ENCODE assay signal across 1 cellular context in genomic region chr10:130986828-130987227, GRCh38.
TF ChIP-seq lines count a peak whose summit lies in the region.

No MANE protein-coding gene starts in this region.

TF ChIP-seq in HepG2, 621 proteins besides CTCF, POLR2A, EP300 and RAD21 (continued from another document):
- TF ChIP-seq E2F2 (CRISPR knock-in tag; IDR thresholded peaks at IDR 0.05; ENCODE audit: borderline replicate concordance), result no peak
- no peak for TF ChIP-seq ZNF20 (CRISPR knock-in tag; IDR thresholded peaks at IDR 0.05)
- TF ChIP-seq FOXO4 (CRISPR knock-in tag; conservative IDR thresholded peaks at IDR 0.05), result no peak
- TF ChIP-seq SMAD1 (CRISPR knock-in tag; IDR thresholded peaks at IDR 0.05; ENCODE audit: borderline replicate concordance, low read depth), result no peak
- TF ChIP-seq SOX5 (CRISPR knock-in tag; IDR thresholded peaks at IDR 0.05; ENCODE audit: borderline replicate concordance), result no peak
- TF ChIP-seq ATF2 (CRISPR knock-in tag; IDR thresholded peaks at IDR 0.05), result no peak
- no peak for TF ChIP-seq GZF1 (CRISPR knock-in tag; IDR thresholded peaks at IDR 0.05)
- no peak for TF ChIP-seq FOXC1 (CRISPR knock-in tag; IDR thresholded peaks at IDR 0.05; ENCODE audit: borderline replicate concordance)
- TF ChIP-seq ZNF720 (CRISPR knock-in tag; IDR thresholded peaks at IDR 0.05), result no peak
- TF ChIP-seq ZNF326 (CRISPR knock-in tag; IDR thresholded peaks at IDR 0.05; ENCODE audit: borderline replicate concordance), result no peak
- TF ChIP-seq MAFK (conservative IDR thresholded peaks at IDR 0.05 in 1 of 2, IDR thresholded peaks at IDR 0.05 in 1 of 2; ENCODE audit: low read length in 2 of 2), result 0 out of 4 replicates have a peak, but pooled peaks of 1 of the 2 experiments have one; percentile 12
- no peak for TF ChIP-seq ZNF567 (CRISPR knock-in tag; IDR thresholded peaks at IDR 0.05; ENCODE audit: borderline replicate concordance)
- TF ChIP-seq RCOR2 (CRISPR knock-in tag; IDR thresholded peaks at IDR 0.05), result no peak
